Comparison of ENCODE assay signal across 1 cellular context in genomic region chr7:100889761-100890639, GRCh38.
TF ChIP-seq lines count a peak whose summit lies in the region.

No MANE protein-coding gene starts in this region.

TF ChIP-seq in liver, 16 proteins besides CTCF, POLR2A, EP300 and RAD21 (continued from another document):
- peak; percentile 77 for TF ChIP-seq REST (IDR thresholded peaks at IDR 0.05)
- TF ChIP-seq JUND (IDR thresholded peaks at IDR 0.05): no peak
- no peak for TF ChIP-seq FOXA1 (IDR thresholded peaks at IDR 0.05)
- TF ChIP-seq, protein P1, sequence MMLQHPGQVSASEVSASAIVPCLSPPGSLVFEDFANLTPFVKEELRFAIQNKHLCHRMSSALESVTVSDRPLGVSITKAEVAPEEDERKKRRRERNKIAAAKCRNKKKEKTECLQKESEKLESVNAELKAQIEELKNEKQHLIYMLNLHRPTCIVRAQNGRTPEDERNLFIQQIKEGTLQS (IDR thresholded peaks at IDR 0.05): no peak
